ENCODE assay signal across 29 cellular contexts in genomic region chr3:12116892-12117291, GRCh38.
"Had no signal": no experiment of that assay in that cellular context is flagged by ENCODE, and none has a peak within 500 bp of the region (broad histone marks: within the 10 kb centered on the region; RNA-seq: fewer than 3 reads in every experiment).

No MANE protein-coding gene starts in this region.

- H3K27ac Mint-ChIP-seq: stimulated activated effector memory CD8-positive, alpha-beta T cell treated with anti-CD3 and anti-CD28 coated beads, Interleukin-12 subunit alpha, Interleukin-12 subunit beta, amount 100 ng/mL, for 72 hours; stimulated activated memory B cell treated with anti-CD40 and anti-IgM and Interleukin-4, amounts not matched to agents 10 μg/mL and 1 μg/mL and 100 μg/mL, for 72 hours; stimulated activated naive B cell treated with anti-CD40 and anti-IgM and Interleukin-4, amounts not matched to agents 10 μg/mL and 1 μg/mL and 100 μg/mL, for 72 hours; stimulated activated naive CD8-positive, alpha-beta T cell treated with anti-CD3 and anti-CD28 coated beads, Interleukin-15, amount 100 ng/mL, for 72 hours; stimulated activated naive CD8-positive, alpha-beta T cell treated with anti-CD3 and anti-CD28 coated beads, Interleukin-15, Interleukin-2, amounts not matched to agents 100 ng/mL and 50 ng/mL, for 24 hours; type B pancreatic cell had no signal

- H3K36me3 ChIP-seq: stomach, suprapubic skin, thoracic aorta, thyroid gland, tibial artery, tibial nerve, transverse colon, upper lobe of left lung, upper lobe of right lung, uterus, vagina had no signal

- DNase-seq: stimulated activated CD4-positive, alpha-beta T cell treated with anti-CD3 and anti-CD28 coated beads, Interleukin-2, amount 100 ng/mL, for 48 hours; stimulated activated CD4-positive, alpha-beta T cell treated with anti-CD3 and anti-CD28 coated beads, Interleukin-4, amount 100 ng/mL, for 1 hour; stimulated activated CD4-positive, alpha-beta T cell treated with anti-CD3 and anti-CD28 coated beads, Interleukin-4, amount 100 ng/mL, for 24 hours; stimulated activated CD4-positive, alpha-beta T cell treated with anti-CD3 and anti-CD28 coated beads, Interleukin-4, amount 100 ng/mL, for 4 hours; stimulated activated CD8-positive, alpha-beta memory T cell treated with anti-CD3 and anti-CD28 coated beads, Interleukin-4, amount 100 ng/mL, for 48 hours; stimulated activated naive B cell treated with anti-CD40 and anti-IgM and Interleukin-4, amounts not matched to agents 10 μg/mL and 1 μg/mL and 100 μg/mL, for 72 hours; stimulated activated naive CD4-positive, alpha-beta T cell; stimulated activated naive CD4-positive, alpha-beta T cell treated with Interleukin-2 at 50 U/mL for 16 hours; stimulated activated naive CD8-positive, alpha-beta T cell treated with anti-CD3 and anti-CD28 coated beads, Interleukin-15, amount 100 ng/mL, for 72 hours; stimulated activated naive CD8-positive, alpha-beta T cell treated with anti-CD3 and anti-CD28 coated beads, Interleukin-15, Interleukin-2, amounts not matched to agents 100 U/mL and 50 U/mL, for 24 hours; stomach; substantia nigra; testis; thyroid gland; tibial artery; transverse colon; trophoblast cell; upper lobe of left lung; upper lobe of right lung; uterus had no signal

- H3K9me3 Mint-ChIP-seq: stimulated activated effector memory CD8-positive, alpha-beta T cell treated with anti-CD3 and anti-CD28 coated beads, Interleukin-12 subunit alpha, Interleukin-12 subunit beta, amount 100 ng/mL, for 72 hours; stimulated activated memory B cell treated with anti-CD40 and anti-IgM and Interleukin-4, amounts not matched to agents 10 μg/mL and 1 μg/mL and 100 μg/mL, for 72 hours; stimulated activated naive B cell treated with anti-CD40 and anti-IgM and Interleukin-4, amounts not matched to agents 10 μg/mL and 1 μg/mL and 100 μg/mL, for 72 hours; stimulated activated naive CD8-positive, alpha-beta T cell treated with anti-CD3 and anti-CD28 coated beads, Interleukin-15, Interleukin-2, amounts not matched to agents 100 ng/mL and 50 ng/mL, for 24 hours; type B pancreatic cell had no signal

- FAIRE-seq: urothelium cell line had no signal

- H3K36me3 Mint-ChIP-seq: stimulated activated effector memory CD8-positive, alpha-beta T cell treated with anti-CD3 and anti-CD28 coated beads, Interleukin-12 subunit alpha, Interleukin-12 subunit beta, amount 100 ng/mL, for 72 hours; stimulated activated memory B cell treated with anti-CD40 and anti-IgM and Interleukin-4, amounts not matched to agents 10 μg/mL and 1 μg/mL and 100 μg/mL, for 72 hours; stimulated activated naive B cell treated with anti-CD40 and anti-IgM and Interleukin-4, amounts not matched to agents 10 μg/mL and 1 μg/mL and 100 μg/mL, for 72 hours; type B pancreatic cell had no signal

- H3K9me3 ChIP-seq: stomach, suprapubic skin, testis, thoracic aorta, thyroid gland, tibial artery, tibial nerve, transverse colon, upper lobe of left lung, upper lobe of right lung, uterus, vagina had no signal

- H3K4me3 ChIP-seq: stomach, suprapubic skin, testis, thoracic aorta, thyroid gland, tibial artery, tibial nerve, transverse colon, upper lobe of left lung, upper lobe of right lung, uterus, vagina had no signal

- H3K4me1 ChIP-seq: stomach, suprapubic skin, testis, thyroid gland, tibial artery, tibial nerve, transverse colon, upper lobe of left lung, upper lobe of right lung, uterus, vagina had no signal

- H3K27me3 ChIP-seq: stomach, suprapubic skin, testis, thyroid gland, tibial nerve, upper lobe of left lung, upper lobe of right lung, uterus, vagina had no signal

- H3K4me3 Mint-ChIP-seq: stimulated activated effector memory CD8-positive, alpha-beta T cell treated with anti-CD3 and anti-CD28 coated beads, Interleukin-12 subunit alpha, Interleukin-12 subunit beta, amount 100 ng/mL, for 72 hours; stimulated activated memory B cell treated with anti-CD40 and anti-IgM and Interleukin-4, amounts not matched to agents 10 μg/mL and 1 μg/mL and 100 μg/mL, for 72 hours; stimulated activated naive B cell treated with anti-CD40 and anti-IgM and Interleukin-4, amounts not matched to agents 10 μg/mL and 1 μg/mL and 100 μg/mL, for 72 hours; stimulated activated naive CD8-positive, alpha-beta T cell treated with anti-CD3 and anti-CD28 coated beads, Interleukin-15, amount 100 ng/mL, for 72 hours; stimulated activated naive CD8-positive, alpha-beta T cell treated with anti-CD3 and anti-CD28 coated beads, Interleukin-15, Interleukin-2, amounts not matched to agents 100 ng/mL and 50 ng/mL, for 24 hours; type B pancreatic cell had no signal

- ATAC-seq: stimulated activated effector memory CD8-positive, alpha-beta T cell treated with anti-CD3 and anti-CD28 coated beads, Interleukin-12 subunit alpha, Interleukin-12 subunit beta, amount 100 ng/mL, for 72 hours; stimulated activated memory B cell treated with anti-CD40 and anti-IgM and Interleukin-4, amounts not matched to agents 10 μg/mL and 1 μg/mL and 100 μg/mL, for 72 hours; stimulated activated naive B cell treated with anti-CD40 and anti-IgM and Interleukin-4, amounts not matched to agents 10 μg/mL and 1 μg/mL and 100 μg/mL, for 72 hours; stimulated activated naive CD8-positive, alpha-beta T cell treated with anti-CD3 and anti-CD28 coated beads, Interleukin-15, amount 100 ng/mL, for 72 hours; stimulated activated naive CD8-positive, alpha-beta T cell treated with anti-CD3 and anti-CD28 coated beads, Interleukin-15, Interleukin-2, amounts not matched to agents 100 U/mL and 50 U/mL, for 24 hours; upper lobe of right lung had no signal

- H3K4me1 Mint-ChIP-seq: stimulated activated effector memory CD8-positive, alpha-beta T cell treated with anti-CD3 and anti-CD28 coated beads, Interleukin-12 subunit alpha, Interleukin-12 subunit beta, amount 100 ng/mL, for 72 hours had no signal

- H3K27ac ChIP-seq: stomach, suprapubic skin, testis, thoracic aorta, thyroid gland, tibial artery, tibial nerve, transverse colon, upper lobe of left lung, upper lobe of right lung, uterus, vagina had no signal
